Comparison of ENCODE assay signal across 25 cellular contexts in the genomic region with DNA sequence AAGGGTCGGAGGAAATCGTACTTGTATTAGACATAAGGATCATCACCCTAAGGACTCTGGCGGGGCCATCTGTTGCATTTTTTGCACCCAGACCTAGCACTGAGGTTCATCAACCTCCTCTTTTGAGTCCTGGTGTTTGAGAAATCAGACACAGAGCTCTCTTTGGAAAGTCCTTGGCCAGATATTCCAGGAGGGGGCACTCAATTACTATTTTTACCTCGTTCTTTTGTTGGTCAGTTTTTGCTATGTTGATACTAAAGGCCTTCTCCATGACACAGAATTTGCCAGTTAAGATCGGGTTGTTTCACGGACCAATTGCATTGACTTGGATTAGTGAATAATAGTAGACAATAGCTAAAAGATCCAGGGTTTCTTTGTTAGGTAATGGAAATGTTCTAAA.
A peak's percentile ranks its signal among the peaks of the same experiment; 100 is the strongest.
DNase-seq lines count a peak whose midpoint lies in the region; ATAC-seq, FAIRE-seq and TF ChIP-seq lines count a peak whose summit lies in the region.
"Had no signal": no experiment of that assay in that cellular context is flagged by ENCODE, and none has a peak within 500 bp of the region (broad histone marks: within the 10 kb centered on the region; RNA-seq: fewer than 3 reads in every experiment).

No MANE protein-coding gene starts in this region.

- no peak for FAIRE-seq in RCC 7860 (lab: Jason Lieb, UNC)

- no peak overlapping the region for H3K4me3 Mint-ChIP-seq in MCF 10A (ENCODE audit: unreplicated experiment)
- H3K4me3 Mint-ChIP-seq in chondrocyte (ENCODE audit: unreplicated experiment): no peak overlapping the region
- H3K4me3 Mint-ChIP-seq: activated naive CD8-positive, alpha-beta T cell treated with anti-CD3 and anti-CD28 coated beads for 36 hours; mesothelial cell of epicardium; natural killer cell treated with Interleukin-12 subunit alpha and Interleukin-12 subunit beta and Interleukin-15 and Interleukin-18, amount 100 ng/mL, for 72 hours; stimulated activated naive B cell treated with anti-CD40 and anti-IgM and Interleukin-4, amounts not matched to agents 10 μg/mL and 1 μg/mL and 100 μg/mL, for 72 hours; T-cell had no signal

- no peak overlapping the region for H3K27ac Mint-ChIP-seq in MCF 10A (ENCODE audit: low read depth, unreplicated experiment)
- no peak overlapping the region for H3K27ac Mint-ChIP-seq in chondrocyte (ENCODE audit: unreplicated experiment)
- H3K27ac Mint-ChIP-seq: activated naive CD8-positive, alpha-beta T cell treated with anti-CD3 and anti-CD28 coated beads for 36 hours; activated T-helper 2 cell treated with anti-CD3 and anti-CD28 coated beads, Interferon-gamma antibody, Interleukin-2, Interleukin-4, amounts not matched to agents 10 μg/mL and 5 μg/mL and 100 μg/mL, durations not matched to agents 14 hours and 24 hours and 36 hours; mesothelial cell of epicardium; natural killer cell treated with Interleukin-12 subunit alpha and Interleukin-12 subunit beta and Interleukin-15 and Interleukin-18, amount 100 ng/mL, for 72 hours; stimulated activated naive B cell treated with anti-CD40 and anti-IgM and Interleukin-4, amounts not matched to agents 10 μg/mL and 1 μg/mL and 100 μg/mL, for 72 hours; T-cell had no signal

- no peak for ATAC-seq in activated CD4-positive, CD25-positive, alpha-beta regulatory T cell treated with anti-CD3 and anti-CD28 coated beads, Interleukin-2, amount 50 U/mL, for 24 hours
- ATAC-seq in GM21367 (IDR thresholded peaks at IDR 0.05; ENCODE audit: unreplicated experiment): no peak
- ATAC-seq: left cardiac atrium; natural killer cell treated with Interleukin-12 subunit alpha and Interleukin-12 subunit beta and Interleukin-15 and Interleukin-18, amount 100 ng/mL, for 72 hours; stimulated activated naive B cell treated with anti-CD40 and anti-IgM and Interleukin-4, amounts not matched to agents 10 μg/mL and 1 μg/mL and 100 μg/mL, for 72 hours; T-cell had no signal

- H3K27me3 ChIP-seq in breast epithelium: no peaks in the 10 kb centered on the region
- H3K27me3 ChIP-seq: esophagus muscularis mucosa had no signal

- TF ChIP-seq POLR2A in breast epithelium (IDR thresholded peaks at IDR 0.05): no peak

- peak; percentile 31 for DNase-seq in MCF 10A (ENCODE audit: unreplicated experiment)
- DNase-seq in breast epithelium (ENCODE audit: low spot score in 2 of 2): no peak
- DNase-seq in chondrocyte (ENCODE audit: low spot score): no peak
- DNase-seq in RCC 7860 (ENCODE audit: low spot score): no peak
- no peak for DNase-seq in GM20000 (ENCODE audit: low spot score)
- DNase-seq: activated CD4-positive, alpha-beta T cell treated with anti-CD3 and anti-CD28 coated beads, Interleukin-2, amount 50 U/mL, for 1 hour; activated naive CD8-positive, alpha-beta T cell treated with anti-CD3 and anti-CD28 coated beads for 36 hours; cerebellar nuclear complex; effector CD4-positive, alpha-beta T cell; IMR-90; left cardiac atrium; NCI-H187; NCI-H510A; Right ventricle myocardium superior; stimulated activated CD4-positive, alpha-beta T cell treated with anti-CD3 and anti-CD28 coated beads, Interleukin-1b, Interleukin-23, amount 100 ng/mL, for 48 hours; stimulated activated naive B cell treated with anti-CD40 and anti-IgM and Interleukin-4, amounts not matched to agents 10 μg/mL and 1 μg/mL and 100 μg/mL, for 72 hours; T-cell had no signal

- H3K4me3 ChIP-seq in breast epithelium: no peak overlapping the region
- H3K4me3 ChIP-seq: esophagus muscularis mucosa, thoracic aorta had no signal

- no peaks in the 10 kb centered on the region for H3K4me1 ChIP-seq in breast epithelium

- CTCF ChIA-PET in MCF 10A (lab: Yijun Ruan, JAX): interaction anchor here (1.0 to 2.2 kb wide), 3 partner anchors 10 to 43 kb away, joined by 3 to 5 read pairs (median 3); no protein-coding TSS in a partner anchor

- H3K4me1 Mint-ChIP-seq in MCF 10A (ENCODE audit: insufficient read depth, unreplicated experiment): peaks cover 36% of the 10 kb centered on the region
- H3K4me1 Mint-ChIP-seq in chondrocyte (ENCODE audit: low read depth): peaks cover 31% of the 10 kb centered on the region
- H3K4me1 Mint-ChIP-seq: activated naive CD8-positive, alpha-beta T cell treated with anti-CD3 and anti-CD28 coated beads for 36 hours; stimulated activated naive B cell treated with anti-CD40 and anti-IgM and Interleukin-4, amounts not matched to agents 10 μg/mL and 1 μg/mL and 100 μg/mL, for 72 hours; T-cell had no signal

- H3K36me3 Mint-ChIP-seq in MCF 10A (ENCODE audit: insufficient read depth, unreplicated experiment) (no peaks in the 10 kb centered on the region), chondrocyte (ENCODE audit: low read depth) (peaks cover 1% of the 10 kb centered on the region)
- H3K36me3 Mint-ChIP-seq: activated naive CD8-positive, alpha-beta T cell treated with anti-CD3 and anti-CD28 coated beads for 36 hours; mesothelial cell of epicardium; natural killer cell treated with Interleukin-12 subunit alpha and Interleukin-12 subunit beta and Interleukin-15 and Interleukin-18, amount 100 ng/mL, for 72 hours; stimulated activated naive B cell treated with anti-CD40 and anti-IgM and Interleukin-4, amounts not matched to agents 10 μg/mL and 1 μg/mL and 100 μg/mL, for 72 hours; T-cell had no signal

- no peaks in the 10 kb centered on the region for H3K9me3 ChIP-seq in breast epithelium
- H3K9me3 ChIP-seq: esophagus muscularis mucosa, thoracic aorta had no signal

- BruUV-seq in MCF 10A (replicated peaks; lab: Mats Ljungman, UMichigan): no TSS peak

- intact Hi-C loops in MCF 10A (cut with micrococcal nuclease): loop anchor here (1.0 kb wide), 1 partner anchor 412 kb away; no protein-coding TSS in a partner anchor
- intact Hi-C loops in breast epithelium (cut with DNase I; ENCODE audit: low total_unique reads): no loop called here

- H3K27me3 Mint-ChIP-seq in MCF 10A (ENCODE audit: insufficient read depth, unreplicated experiment) (no peaks in the 10 kb centered on the region), chondrocyte (ENCODE audit: low read depth) (no peaks in the 10 kb centered on the region)
- H3K27me3 Mint-ChIP-seq: activated naive CD8-positive, alpha-beta T cell treated with anti-CD3 and anti-CD28 coated beads for 36 hours; natural killer cell treated with Interleukin-12 subunit alpha and Interleukin-12 subunit beta and Interleukin-15 and Interleukin-18, amount 100 ng/mL, for 72 hours; stimulated activated naive B cell treated with anti-CD40 and anti-IgM and Interleukin-4, amounts not matched to agents 10 μg/mL and 1 μg/mL and 100 μg/mL, for 72 hours; T-cell had no signal

- TF ChIP-seq CTCF in MCF 10A (IDR thresholded peaks at IDR 0.05; ENCODE audit: unreplicated experiment) (no peak), breast epithelium (IDR thresholded peaks at IDR 0.05) (no peak), LNCAP (IDR thresholded peaks at IDR 0.05) (peak; percentile 36; the same call in 1 of the 2 replicates), chondrocyte (IDR thresholded peaks at IDR 0.05) (peak; percentile 22), GM20000 (IDR thresholded peaks at IDR 0.05; ENCODE audit: extremely low read depth, missing control alignments) (no peak)

- H3K36me3 ChIP-seq in breast epithelium: no peaks in the 10 kb centered on the region
- H3K36me3 ChIP-seq: esophagus muscularis mucosa, thoracic aorta had no signal

- H3K27ac ChIP-seq in breast epithelium: no peak overlapping the region
- H3K27ac ChIP-seq: esophagus muscularis mucosa, thoracic aorta had no signal

- H3K9me3 Mint-ChIP-seq in MCF 10A (ENCODE audit: unreplicated experiment) (no peaks in the 10 kb centered on the region), chondrocyte (ENCODE audit: low read depth) (no peaks in the 10 kb centered on the region)
- H3K9me3 Mint-ChIP-seq: activated naive CD8-positive, alpha-beta T cell treated with anti-CD3 and anti-CD28 coated beads for 36 hours; activated T-helper 2 cell treated with anti-CD3 and anti-CD28 coated beads, Interferon-gamma antibody, Interleukin-2, Interleukin-4, amounts not matched to agents 10 μg/mL and 5 μg/mL and 100 μg/mL, durations not matched to agents 14 hours and 24 hours and 36 hours had no signal

- POLR2A ChIA-PET in MCF 10A (lab: Yijun Ruan, JAX): no interaction called here

Comparison
In these comparisons a context has a peak if more than half of its experiments do, and no peak if none do; other contexts are left out.
1. CTCF ChIP-seq: peak in LNCAP (single experiment) and chondrocyte (single experiment); none in MCF 10A (single experiment), breast epithelium (0 of 3) and GM20000 (single experiment).